Comparison of ENCODE assay signal across 8 cellular contexts in the genomic region with DNA sequence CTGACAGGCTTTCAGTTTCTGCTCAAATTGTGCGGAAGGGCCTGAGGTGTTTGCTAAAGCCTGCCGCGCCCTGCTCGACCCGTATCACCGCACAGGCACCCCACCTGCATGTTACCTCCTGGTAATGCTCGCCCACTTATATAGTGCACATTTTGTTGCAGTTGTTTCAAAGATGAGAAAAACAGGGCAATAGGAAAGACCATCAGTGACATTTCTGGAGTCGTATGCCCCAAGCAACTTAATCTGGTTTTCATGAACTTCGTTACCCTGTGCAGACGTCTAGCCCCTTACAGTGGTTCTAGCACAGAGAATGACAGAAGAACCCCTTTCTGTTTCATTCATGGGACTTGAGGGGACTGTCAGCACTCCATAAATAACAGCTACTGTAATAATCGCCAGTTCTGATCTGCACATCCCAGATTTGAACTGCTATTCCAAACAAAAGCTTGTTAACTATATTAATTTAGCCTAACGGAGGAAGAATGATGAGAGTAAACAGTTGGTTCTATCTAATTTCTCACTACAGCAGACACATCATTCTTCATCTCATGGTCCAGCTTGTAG. TPM values are rescaled to one million over a fixed set of nuclear protein-coding genes. Genes with fewer than 3 reads are reported as not detected.
DNase-seq lines count a peak whose midpoint lies in the region; ATAC-seq, FAIRE-seq and TF ChIP-seq lines count a peak whose summit lies in the region.

No MANE protein-coding gene starts in this region.

- H3K36me3 ChIP-seq in left lung = peaks cover 0 to 20% of the 10 kb centered on the region in 2 donors

- WGBS in A549 (ENCODE audit: missing lambda C conversion rate) = 39% methylated on average over 11 of the region's 12 CpGs

- H3K4me1 Mint-ChIP-seq in activated naive CD8-positive, alpha-beta T cell treated with anti-CD3 and anti-CD28 coated beads, Interleukin-2, amount 10 ng/mL, durations not matched to agents 7 days and 5 days = peaks cover 33% of the 10 kb centered on the region
- H3K4me1 Mint-ChIP-seq in type B pancreatic cell (ENCODE audit: unreplicated experiment) = peaks cover 24% of the 10 kb centered on the region

- CTCF ChIA-PET in A549 (lab: Yijun Ruan, JAX) = interaction anchor here (0.6 to 1.8 kb wide), 8 partner anchors 9 to 344 kb away, joined by 3 to 9 read pairs (median 4); no protein-coding TSS in a partner anchor

- peak overlapping the region; percentile 80 for H3K4me3 Mint-ChIP-seq in activated naive CD8-positive, alpha-beta T cell treated with anti-CD3 and anti-CD28 coated beads, Interleukin-2, amount 10 ng/mL, durations not matched to agents 7 days and 5 days
- H3K4me3 Mint-ChIP-seq in type B pancreatic cell = peak overlapping the region; percentile 88

- TF ChIP-seq POLR2A in A549 (IDR thresholded peaks at IDR 0.05; ENCODE audit: low read length) = no peak

- H3K9me3 ChIP-seq in A549 (no peaks in the 10 kb centered on the region), left lung (no peaks in the 10 kb centered on the region)

- TF ChIP-seq CTCF in A549 (IDR thresholded peaks at IDR 0.05) (no peak), left lung (IDR thresholded peaks at IDR 0.05) (no peak), type B pancreatic cell (conservative IDR thresholded peaks at IDR 0.05) (no peak)

- peak overlapping the region; percentile 74 for H3K4me2 ChIP-seq in A549

- no peaks in the 10 kb centered on the region for H3K9me3 Mint-ChIP-seq in activated naive CD8-positive, alpha-beta T cell treated with anti-CD3 and anti-CD28 coated beads, Interleukin-2, amount 10 ng/mL, durations not matched to agents 7 days and 5 days
- H3K9me3 Mint-ChIP-seq in type B pancreatic cell = no peaks in the 10 kb centered on the region

- FAIRE-seq in A549 (lab: Jason Lieb, UNC) = no peak

- H3K27me3 Mint-ChIP-seq in activated naive CD8-positive, alpha-beta T cell treated with anti-CD3 and anti-CD28 coated beads, Interleukin-2, amount 10 ng/mL, durations not matched to agents 7 days and 5 days = peaks cover 3% of the 10 kb centered on the region
- H3K27me3 Mint-ChIP-seq in type B pancreatic cell = peaks cover 10% of the 10 kb centered on the region

- H3K4me3 ChIP-seq in A549 (peak overlapping the region; percentile 66), left lung (peak overlapping the region; percentile 65 to 69)

- no peak for ATAC-seq in A549
- ATAC-seq in GM19023 (IDR thresholded peaks at IDR 0.05; ENCODE audit: unreplicated experiment) = peak; percentile 12
- ATAC-seq in HG03159 (IDR thresholded peaks at IDR 0.05; ENCODE audit: unreplicated experiment) = peak; percentile 24
- ATAC-seq in activated naive CD8-positive, alpha-beta T cell treated with anti-CD3 and anti-CD28 coated beads, Interleukin-2, amount 10 ng/mL, durations not matched to agents 7 days and 5 days (ENCODE audit: low read depth) = peak; percentile 7
- ATAC-seq in left lung = no peak

- peak overlapping the region; percentile 95 for H3K27ac Mint-ChIP-seq in activated naive CD8-positive, alpha-beta T cell treated with anti-CD3 and anti-CD28 coated beads, Interleukin-2, amount 10 ng/mL, durations not matched to agents 7 days and 5 days
- H3K27ac Mint-ChIP-seq in type B pancreatic cell = peak overlapping the region; percentile 82

- no peak for TF ChIP-seq RAD21 in A549 (conservative IDR thresholded peaks at IDR 0.05 in 1 of 2, IDR thresholded peaks at IDR 0.05 in 1 of 2)

- H3K36me3 Mint-ChIP-seq in activated naive CD8-positive, alpha-beta T cell treated with anti-CD3 and anti-CD28 coated beads, Interleukin-2, amount 10 ng/mL, durations not matched to agents 7 days and 5 days = peaks cover 4% of the 10 kb centered on the region
- H3K36me3 Mint-ChIP-seq in type B pancreatic cell = peaks cover 6% of the 10 kb centered on the region

- DNase-seq in A549 (ENCODE audit: low read depth in 1 of 2, low spot score in 1 of 2) = no peak
- DNase-seq in activated naive CD8-positive, alpha-beta T cell treated with anti-CD3 and anti-CD28 coated beads, Interleukin-2, amount 10 ng/mL, durations not matched to agents 7 days and 5 days = no peak
- no peak for DNase-seq in left lung
- no peak for DNase-seq in type B pancreatic cell (ENCODE audit: extremely low spot score, unreplicated experiment)
- DNase-seq in hypothalamus (lab: John Stamatoyannopoulos, UW) = no peak
- DNase-seq in ureter (ENCODE audit: low spot score) = no peak

- H3K27ac ChIP-seq in A549 (peak overlapping the region; percentile 93 to 100), left lung (peak overlapping the region; percentile 96 to 97)

- H3K4me1 ChIP-seq in A549 = peaks cover 13% of the 10 kb centered on the region; the same call in 2 of the 3 replicates
- peaks cover 5 to 22% of the 10 kb centered on the region in 2 donors for H3K4me1 ChIP-seq in left lung

- TF ChIP-seq EP300 in A549 (IDR thresholded peaks at IDR 0.05) = no peak

- intact Hi-C loops in left lung (cut with DNase I) = no loop called here

- POLR2A ChIA-PET in A549 (lab: Yijun Ruan, JAX) = interaction anchor here (1.0 kb wide), 1 partner anchor 181 kb away, joined by 3 read pairs; a partner anchor contains a TSS
- POLR2A ChIA-PET in activated naive CD8-positive, alpha-beta T cell treated with anti-CD3 and anti-CD28 coated beads, Interleukin-2, amount 10 ng/mL, durations not matched to agents 7 days and 5 days (lab: Charles Lee) = interaction anchor here (0.7 to 1.6 kb wide), 8 partner anchors 9 to 614 kb away, joined by 3 to 5 read pairs (median 3); a partner anchor contains a TSS

- H3K27me3 ChIP-seq in left lung = no peaks in the 10 kb centered on the region

TF ChIP-seq in A549, 52 proteins besides CTCF, POLR2A, EP300 and RAD21 (continues in another document):
- TF ChIP-seq BHLHE40 (IDR thresholded peaks at IDR 0.05; ENCODE audit: low read depth, low read length) = no peak
- no peak for TF ChIP-seq RCOR1 (IDR thresholded peaks at IDR 0.05; ENCODE audit: low read depth, low read length)
- no peak for TF ChIP-seq HOXB13 (CRISPR knock-in tag; IDR thresholded peaks at IDR 0.05; ENCODE audit: low read depth)
- TF ChIP-seq, protein P1, sequence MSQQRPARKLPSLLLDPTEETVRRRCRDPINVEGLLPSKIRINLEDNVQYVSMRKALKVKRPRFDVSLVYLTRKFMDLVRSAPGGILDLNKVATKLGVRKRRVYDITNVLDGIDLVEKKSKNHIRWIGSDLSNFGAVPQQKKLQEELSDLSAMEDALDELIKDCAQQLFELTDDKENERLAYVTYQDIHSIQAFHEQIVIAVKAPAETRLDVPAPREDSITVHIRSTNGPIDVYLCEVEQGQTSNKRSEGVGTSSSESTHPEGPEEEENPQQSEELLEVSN (IDR thresholded peaks at IDR 0.05; ENCODE audit: borderline replicate concordance, low read depth) = no peak
- no peak for TF ChIP-seq SMC3 (IDR thresholded peaks at IDR 0.05)
- no peak for TF ChIP-seq FOSL2 (IDR thresholded peaks at IDR 0.05)
- TF ChIP-seq FOSL2 (CRISPR knock-in tag; IDR thresholded peaks at IDR 0.05) = no peak
- TF ChIP-seq, protein P2, sequence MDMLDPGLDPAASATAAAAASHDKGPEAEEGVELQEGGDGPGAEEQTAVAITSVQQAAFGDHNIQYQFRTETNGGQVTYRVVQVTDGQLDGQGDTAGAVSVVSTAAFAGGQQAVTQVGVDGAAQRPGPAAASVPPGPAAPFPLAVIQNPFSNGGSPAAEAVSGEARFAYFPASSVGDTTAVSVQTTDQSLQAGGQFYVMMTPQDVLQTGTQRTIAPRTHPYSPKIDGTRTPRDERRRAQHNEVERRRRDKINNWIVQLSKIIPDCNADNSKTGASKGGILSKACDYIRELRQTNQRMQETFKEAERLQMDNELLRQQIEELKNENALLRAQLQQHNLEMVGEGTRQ (IDR thresholded peaks at IDR 0.05) = no peak
- TF ChIP-seq, protein P3, sequence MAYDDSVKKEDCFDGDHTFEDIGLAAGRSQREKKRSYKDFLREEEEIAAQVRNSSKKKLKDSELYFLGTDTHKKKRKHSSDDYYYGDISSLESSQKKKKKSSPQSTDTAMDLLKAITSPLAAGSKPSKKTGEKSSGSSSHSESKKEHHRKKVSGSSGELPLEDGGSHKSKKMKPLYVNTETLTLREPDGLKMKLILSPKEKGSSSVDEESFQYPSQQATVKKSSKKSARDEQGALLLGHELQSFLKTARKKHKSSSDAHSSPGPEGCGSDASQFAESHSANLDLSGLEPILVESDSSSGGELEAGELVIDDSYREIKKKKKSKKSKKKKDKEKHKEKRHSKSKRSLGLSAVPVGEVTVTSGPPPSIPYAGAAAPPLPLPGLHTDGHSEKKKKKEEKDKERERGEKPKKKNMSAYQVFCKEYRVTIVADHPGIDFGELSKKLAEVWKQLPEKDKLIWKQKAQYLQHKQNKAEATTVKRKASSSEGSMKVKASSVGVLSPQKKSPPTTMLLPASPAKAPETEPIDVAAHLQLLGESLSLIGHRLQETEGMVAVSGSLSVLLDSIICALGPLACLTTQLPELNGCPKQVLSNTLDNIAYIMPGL (CRISPR knock-in tag; IDR thresholded peaks at IDR 0.05; ENCODE audit: borderline replicate concordance) = no peak
- TF ChIP-seq CHD4 (IDR thresholded peaks at IDR 0.05; ENCODE audit: borderline replicate concordance) = no peak
- no peak for TF ChIP-seq RFX5 (IDR thresholded peaks at IDR 0.05)
- TF ChIP-seq ESRRA (IDR thresholded peaks at IDR 0.05; ENCODE audit: borderline replicate concordance, low read length) = no peak
- TF ChIP-seq, protein P4, sequence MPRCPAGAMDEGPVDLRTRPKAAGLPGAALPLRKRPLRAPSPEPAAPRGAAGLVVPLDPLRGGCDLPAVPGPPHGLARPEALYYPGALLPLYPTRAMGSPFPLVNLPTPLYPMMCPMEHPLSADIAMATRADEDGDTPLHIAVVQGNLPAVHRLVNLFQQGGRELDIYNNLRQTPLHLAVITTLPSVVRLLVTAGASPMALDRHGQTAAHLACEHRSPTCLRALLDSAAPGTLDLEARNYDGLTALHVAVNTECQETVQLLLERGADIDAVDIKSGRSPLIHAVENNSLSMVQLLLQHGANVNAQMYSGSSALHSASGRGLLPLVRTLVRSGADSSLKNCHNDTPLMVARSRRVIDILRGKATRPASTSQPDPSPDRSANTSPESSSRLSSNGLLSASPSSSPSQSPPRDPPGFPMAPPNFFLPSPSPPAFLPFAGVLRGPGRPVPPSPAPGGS (IDR thresholded peaks at IDR 0.05) = no peak
- no peak for TF ChIP-seq HOXA7 (CRISPR knock-in tag; IDR thresholded peaks at IDR 0.05)
- no peak for TF ChIP-seq HDAC2 (IDR thresholded peaks at IDR 0.05)
- no peak for TF ChIP-seq CBX8 (IDR thresholded peaks at IDR 0.05)

RNA-seq across cellular contexts. Expression of a gene that starts 0.9 kb away (rescaled TPM):
- 112 TPM in 2 replicates for polyA plus RNA-seq in A549 (2011; rRNA removed)
- 58.5 and 70.6 TPM in 2 replicates for polyA plus RNA-seq in A549 (2012; cell fraction: cytosol; rRNA removed)
- 54.2 and 80.8 TPM in 2 replicates for polyA plus RNA-seq in A549 (2012; cell fraction: nucleus; rRNA removed)
- 74.4 to 77.2 TPM (median 76.9 TPM) in 3 replicates for polyA plus RNA-seq in A549 (2017; fragmentation: RNase III; extraction: RNeasy Plus Mini Kit Qiagen cat#74134 plus additional on column Dnase treatment)
- polyA minus RNA-seq in A549 (2011; rRNA and poly(A)+ RNA removed) = 51.2 and 53.8 TPM in 2 replicates
- total RNA-seq in activated naive CD8-positive, alpha-beta T cell treated with anti-CD3 and anti-CD28 coated beads, Interleukin-2, amount 10 ng/mL, durations not matched to agents 7 days and 5 days = 10 to 100 TPM; 65.1 to 69.9 TPM
- total RNA-seq in left lung = 10 to 100 TPM; 83.4 to 96.9 TPM
- 58.7 and 80.3 TPM in 2 replicates for total RNA-seq in type B pancreatic cell (ENCODE audit: low replicate concordance)
- total RNA-seq in ureter = 89.1 TPM

Comparison
In these comparisons a context has a peak if more than half of its experiments do, and no peak if none do; other contexts are left out.
1. ATAC-seq: peak in GM19023 (single experiment), HG03159 (single experiment) and activated naive CD8-positive, alpha-beta T cell treated with anti-CD3 and anti-CD28 coated beads, Interleukin-2, amount 10 ng/mL, durations not matched to agents 7 days and 5 days (single experiment); none in A549 (0 of 2) and left lung (single experiment).